In genomic region chr3:107740992-107741896, GRCh38 we compare ENCODE assay signal across 8 cellular contexts.
DNase-seq lines count a peak whose midpoint lies in the region; ATAC-seq and TF ChIP-seq lines count a peak whose summit lies in the region.

No MANE protein-coding gene starts in this region.

- H3K4me1 ChIP-seq in right lobe of liver, result no peaks in the 10 kb centered on the region

- H3K36me3 Mint-ChIP-seq in CD14-positive monocyte, result peaks cover 17 to 18% of the 10 kb centered on the region in 2 donors
- no peaks in the 10 kb centered on the region for H3K36me3 Mint-ChIP-seq in natural killer cell

- peaks cover 11% of the 10 kb centered on the region for H3K4me1 Mint-ChIP-seq in CD14-positive monocyte
- peaks cover 7 to 19% of the 10 kb centered on the region in 2 donors for H3K4me1 Mint-ChIP-seq in natural killer cell

- H3K27ac Mint-ChIP-seq in CD14-positive monocyte (no peak overlapping the region), natural killer cell (no peak overlapping the region)

- peak; percentile 31 for TF ChIP-seq CTCF in CD14-positive monocyte (IDR thresholded peaks at IDR 0.05)
- TF ChIP-seq CTCF in right lobe of liver (IDR thresholded peaks at IDR 0.05), result peak; percentile 46 to 58 (median 52)
- no peak for TF ChIP-seq CTCF in natural killer cell (IDR thresholded peaks at IDR 0.05)

- no peak overlapping the region for H3K4me3 ChIP-seq in right lobe of liver

- TF ChIP-seq EP300 in Ishikawa (IDR thresholded peaks at IDR 0.05; ENCODE audit: borderline replicate concordance), result no peak

- H3K9me3 Mint-ChIP-seq in CD14-positive monocyte (peaks cover 0 to 2% (median 0%) of the 10 kb centered on the region in 7 donors), natural killer cell (no peaks in the 10 kb centered on the region)

- CTCF ChIA-PET in HEK293T (lab: Yijun Ruan, JAX), result interaction anchor here (0.9 to 3.5 kb wide), 4 partner anchors 52 to 98 kb away, joined by 3 to 35 read pairs (median 4); no protein-coding TSS in a partner anchor

- no peaks in the 10 kb centered on the region for H3K36me3 ChIP-seq in right lobe of liver

- POLR2A ChIA-PET in HEK293T (lab: Yijun Ruan, JAX), result no interaction called here

- WGBS in right lobe of liver (ENCODE audit: insufficient coverage, low coverage, low lambda C conversion rate, missing lambda C conversion rate), result 10% methylated on average over 6 of the region's 6 CpGs

- intact Hi-C loops in CD14-positive monocyte (cut with micrococcal nuclease), result loop anchor here in 1 of 2 donors (10.0 kb wide), 1 partner anchor 166 kb away; no protein-coding TSS in a partner anchor
- intact Hi-C loops in right lobe of liver (cut with DNase I), result no loop called here
- intact Hi-C loops in natural killer cell (cut with micrococcal nuclease), result loop anchor here (2.0 to 10.0 kb wide), 2 partner anchors 166 to 504 kb away; no protein-coding TSS in a partner anchor

- H3K4me3 Mint-ChIP-seq in CD14-positive monocyte (no peak overlapping the region), natural killer cell (no peak overlapping the region)

- DNase-seq in CD14-positive monocyte (ENCODE audit: low spot score) (no peak), astrocyte of the hippocampus (ENCODE audit: low read depth, low spot score) (peak; percentile 32), right lobe of liver (no peak), HEK293T (ENCODE audit: extremely low spot score) (no peak), natural killer cell (no peak)

- TF ChIP-seq POLR2A in right lobe of liver (IDR thresholded peaks at IDR 0.05), result no peak

- ATAC-seq in right lobe of liver (peak; percentile 55 to 69 (median 60)), HG03432 (IDR thresholded peaks at IDR 0.05; ENCODE audit: unreplicated experiment) (no peak), HG02938 (IDR thresholded peaks at IDR 0.05; ENCODE audit: unreplicated experiment) (no peak), natural killer cell (no peak)

- no peaks in the 10 kb centered on the region for H3K9me3 ChIP-seq in right lobe of liver

- H3K27me3 Mint-ChIP-seq in CD14-positive monocyte (ENCODE audit: low read depth in 3 of 3) (no peaks in the 10 kb centered on the region), natural killer cell (ENCODE audit: low read depth in 2 of 2) (no peaks in the 10 kb centered on the region)

- H3K27ac ChIP-seq in right lobe of liver, result no peak overlapping the region

- no peaks in the 10 kb centered on the region for H3K27me3 ChIP-seq in right lobe of liver

- peak; percentile 40 for TF ChIP-seq RAD21 in Ishikawa (IDR thresholded peaks at IDR 0.05; ENCODE audit: low read depth)

TF ChIP-seq in Ishikawa, 13 proteins besides CTCF, POLR2A, EP300 and RAD21:
- TF ChIP-seq CREB1 (IDR thresholded peaks at IDR 0.05; ENCODE audit: low read depth) (no peak), FOXM1 (IDR thresholded peaks at IDR 0.05; ENCODE audit: borderline replicate concordance, low read depth) (no peak), TCF12 (IDR thresholded peaks at IDR 0.05; ENCODE audit: low read depth) (no peak), REST (IDR thresholded peaks at IDR 0.05; ENCODE audit: low read depth) (no peak), CEBPB (IDR thresholded peaks at IDR 0.05) (no peak), TAF1 (IDR thresholded peaks at IDR 0.05; ENCODE audit: low read depth) (no peak), MAX (IDR thresholded peaks at IDR 0.05) (no peak), NFIC (IDR thresholded peaks at IDR 0.05) (no peak), USF1 (IDR thresholded peaks at IDR 0.05) (no peak), TEAD4 (IDR thresholded peaks at IDR 0.05) (no peak), YY1 (IDR thresholded peaks at IDR 0.05; ENCODE audit: low read depth) (no peak), ZBTB7A (IDR thresholded peaks at IDR 0.05; ENCODE audit: low read depth) (no peak), EGR1 (IDR thresholded peaks at IDR 0.05) (no peak)

TF ChIP-seq in HEK293T, 16 proteins besides CTCF, POLR2A, EP300 and RAD21:
- TF ChIP-seq CTBP1 (IDR thresholded peaks at IDR 0.05; ENCODE audit: borderline replicate concordance), result no peak
- no peak for TF ChIP-seq FOXA1 (IDR thresholded peaks at IDR 0.05)
- TF ChIP-seq LEF1 (IDR thresholded peaks at IDR 0.05; ENCODE audit: borderline replicate concordance), result no peak
- no peak for TF ChIP-seq ZNF384 (IDR thresholded peaks at IDR 0.05)
- TF ChIP-seq BHLHE40 (IDR thresholded peaks at IDR 0.05; ENCODE audit: borderline replicate concordance), result no peak
- no peak for TF ChIP-seq ELF4 (IDR thresholded peaks at IDR 0.05)

Comparison
In these comparisons a context has a peak if more than half of its experiments do, and no peak if none do; other contexts are left out.
1. ATAC-seq: peak in right lobe of liver (4 of 4); none in HG03432 (single experiment), HG02938 (single experiment) and natural killer cell (0 of 3).